14 cellular contexts compared by ENCODE assay signal in genomic region chr4:52640808-52641595, GRCh38. TPM values are rescaled to one million over a fixed set of nuclear protein-coding genes. Genes with fewer than 3 reads are reported as not detected.
DNase-seq lines count a peak whose midpoint lies in the region; ATAC-seq and TF ChIP-seq lines count a peak whose summit lies in the region.
"Had no signal": no experiment of that assay in that cellular context is flagged by ENCODE, and none has a peak within 500 bp of the region (broad histone marks: within the 10 kb centered on the region; RNA-seq: fewer than 3 reads in every experiment).

No MANE protein-coding gene starts in this region.

- no peak for ATAC-seq in activated naive CD4-positive, alpha-beta T cell treated with anti-CD3 and anti-CD28 coated beads, Interleukin-2, amount 50 U/mL, for 72 hours
- ATAC-seq: lower lobe of right lung had no signal

- intact Hi-C loops in sigmoid colon (cut with DNase I) = no loop called here
- intact Hi-C loops in activated T-helper 2 cell treated with anti-CD3 and anti-CD28 coated beads, Interferon-gamma antibody, Interleukin-2, Interleukin-4, amounts not matched to agents 10 μg/mL and 5 μg/mL and 100 μg/mL, durations not matched to agents 14 hours and 24 hours and 36 hours (cut with micrococcal nuclease) = no loop called here

- H3K4me3 ChIP-seq in sigmoid colon = no peak overlapping the region
- H3K4me3 ChIP-seq: lower lobe of right lung, tibial nerve had no signal

- H3K9me3 Mint-ChIP-seq in endothelial cell (ENCODE audit: unreplicated experiment) = no peaks in the 10 kb centered on the region
- H3K9me3 Mint-ChIP-seq in activated naive CD4-positive, alpha-beta T cell treated with anti-CD3 and anti-CD28 coated beads, Interleukin-2, amount 50 U/mL, for 72 hours = no peaks in the 10 kb centered on the region
- H3K9me3 Mint-ChIP-seq in activated T-helper 2 cell treated with anti-CD3 and anti-CD28 coated beads, Interferon-gamma antibody, Interleukin-2, Interleukin-4, amounts not matched to agents 10 μg/mL and 5 μg/mL and 100 μg/mL, durations not matched to agents 14 hours and 24 hours and 36 hours = no peaks in the 10 kb centered on the region
- H3K9me3 Mint-ChIP-seq: CD4-positive, alpha-beta T cell had no signal

- no peaks in the 10 kb centered on the region for H3K36me3 Mint-ChIP-seq in endothelial cell (ENCODE audit: low read depth, unreplicated experiment)
- H3K36me3 Mint-ChIP-seq in activated naive CD4-positive, alpha-beta T cell treated with anti-CD3 and anti-CD28 coated beads, Interleukin-2, amount 50 U/mL, for 72 hours = no peaks in the 10 kb centered on the region
- no peaks in the 10 kb centered on the region for H3K36me3 Mint-ChIP-seq in activated T-helper 2 cell treated with anti-CD3 and anti-CD28 coated beads, Interferon-gamma antibody, Interleukin-2, Interleukin-4, amounts not matched to agents 10 μg/mL and 5 μg/mL and 100 μg/mL, durations not matched to agents 14 hours and 24 hours and 36 hours (ENCODE audit: low read depth)

- H3K27me3 Mint-ChIP-seq in endothelial cell (ENCODE audit: unreplicated experiment) = peaks cover 4% of the 10 kb centered on the region
- peaks cover 2% of the 10 kb centered on the region for H3K27me3 Mint-ChIP-seq in activated T-helper 2 cell treated with anti-CD3 and anti-CD28 coated beads, Interferon-gamma antibody, Interleukin-2, Interleukin-4, amounts not matched to agents 10 μg/mL and 5 μg/mL and 100 μg/mL, durations not matched to agents 14 hours and 24 hours and 36 hours (ENCODE audit: low read depth)
- H3K27me3 Mint-ChIP-seq: CD4-positive, alpha-beta T cell had no signal

- H3K9me3 ChIP-seq in sigmoid colon = no peaks in the 10 kb centered on the region
- H3K9me3 ChIP-seq: lower lobe of right lung, tibial nerve had no signal

- H3K4me1 ChIP-seq in sigmoid colon = peaks cover 0 to 33% (median 25%) of the 10 kb centered on the region in 4 donors

- CTCF ChIA-PET in RWPE1 (lab: Yijun Ruan, JAX) = interaction anchor here (1.0 kb wide), 1 partner anchor 96 kb away, joined by 3 read pairs; no protein-coding TSS in a partner anchor

- no peak overlapping the region for H3K4me3 Mint-ChIP-seq in endothelial cell (ENCODE audit: unreplicated experiment)
- H3K4me3 Mint-ChIP-seq in activated T-helper 2 cell treated with anti-CD3 and anti-CD28 coated beads, Interferon-gamma antibody, Interleukin-2, Interleukin-4, amounts not matched to agents 10 μg/mL and 5 μg/mL and 100 μg/mL, durations not matched to agents 14 hours and 24 hours and 36 hours (ENCODE audit: low read depth) = no peak overlapping the region
- H3K4me3 Mint-ChIP-seq: CD4-positive, alpha-beta T cell had no signal

- TF ChIP-seq EP300 in sigmoid colon (IDR thresholded peaks at IDR 0.05) = no peak

- WGBS in sigmoid colon, 2 donors = 67 to 80% methylated on average over 7 of the region's 7 CpGs

- TF ChIP-seq CTCF in RWPE1 (conservative IDR thresholded peaks at IDR 0.05; ENCODE audit: low read depth) (no peak), endothelial cell (IDR thresholded peaks at IDR 0.05; ENCODE audit: unreplicated experiment) (no peak), sigmoid colon (IDR thresholded peaks at IDR 0.05) (no peak)

- H3K27ac Mint-ChIP-seq in endothelial cell (ENCODE audit: unreplicated experiment) = peak overlapping the region; percentile 17
- H3K27ac Mint-ChIP-seq in activated naive CD4-positive, alpha-beta T cell treated with anti-CD3 and anti-CD28 coated beads, Interleukin-2, amount 50 U/mL, for 72 hours = no peak overlapping the region
- H3K27ac Mint-ChIP-seq in activated T-helper 2 cell treated with anti-CD3 and anti-CD28 coated beads, Interferon-gamma antibody, Interleukin-2, Interleukin-4, amounts not matched to agents 10 μg/mL and 5 μg/mL and 100 μg/mL, durations not matched to agents 14 hours and 24 hours and 36 hours = no peak overlapping the region
- H3K27ac Mint-ChIP-seq: CD4-positive, alpha-beta T cell had no signal

- peaks cover 37% of the 10 kb centered on the region for H3K4me1 Mint-ChIP-seq in endothelial cell (ENCODE audit: unreplicated experiment)
- peaks cover 21% of the 10 kb centered on the region for H3K4me1 Mint-ChIP-seq in activated T-helper 2 cell treated with anti-CD3 and anti-CD28 coated beads, Interferon-gamma antibody, Interleukin-2, Interleukin-4, amounts not matched to agents 10 μg/mL and 5 μg/mL and 100 μg/mL, durations not matched to agents 14 hours and 24 hours and 36 hours (ENCODE audit: low read depth)

- H3K27ac ChIP-seq in RWPE1 (no peak overlapping the region), sigmoid colon (peak overlapping the region; percentile 15 to 48 (median 33))
- H3K27ac ChIP-seq: lower lobe of right lung had no signal

- no peaks in the 10 kb centered on the region for H3K36me3 ChIP-seq in sigmoid colon
- H3K36me3 ChIP-seq: lower lobe of right lung, tibial nerve had no signal

- peak; percentile 60 for DNase-seq in ELR (ENCODE audit: low read depth)
- DNase-seq in RWPE1 (ENCODE audit: low spot score) = peak; percentile 36
- DNase-seq in endothelial cell (ENCODE audit: low spot score) = no peak
- DNase-seq in sigmoid colon = no peak
- no peak for DNase-seq in SKM-1 (lab: John Stamatoyannopoulos, UW; ENCODE audit: unreplicated experiment)
- DNase-seq in activated naive CD4-positive, alpha-beta T cell treated with anti-CD3 and anti-CD28 coated beads, Interleukin-2, amount 50 U/mL, for 72 hours (ENCODE audit: low spot score in 2 of 2) = no peak
- no peak for DNase-seq in cortex of kidney (lab: John Stamatoyannopoulos, UW)
- DNase-seq in activated T-helper 2 cell treated with anti-CD3 and anti-CD28 coated beads, Interferon-gamma antibody, Interleukin-2, Interleukin-4, amounts not matched to agents 10 μg/mL and 5 μg/mL and 100 μg/mL, durations not matched to agents 14 hours and 24 hours and 36 hours (ENCODE audit: low spot score) = no peak
- DNase-seq: CD4-positive, alpha-beta T cell; Kasumi-1; lower lobe of right lung; NCI-H345; RPMI8226 had no signal

- POLR2A ChIA-PET in RWPE1 (lab: Yijun Ruan, JAX; ENCODE audit: low non-redundant PET) = no interaction called here

- H3K27me3 ChIP-seq in sigmoid colon = no peaks in the 10 kb centered on the region
- H3K27me3 ChIP-seq: tibial nerve had no signal

- TF ChIP-seq POLR2A in sigmoid colon (IDR thresholded peaks at IDR 0.05) = no peak

RNA-seq across cellular contexts. Expression of gene USP46, which starts 18.1 kb away (rescaled TPM):
- total RNA-seq in endothelial cell (ENCODE audit: unreplicated experiment) (32.4 TPM), sigmoid colon (1 to 10 TPM; 5.0 to 9.1 (median 6.0) TPM)
- 1 to 10 TPM; 3.3 to 4.4 (median 4.2) TPM for polyA plus RNA-seq in sigmoid colon
- 1 to 10 TPM; 1.0 to 4.4 TPM for total RNA-seq in activated naive CD4-positive, alpha-beta T cell treated with anti-CD3 and anti-CD28 coated beads, Interleukin-2, amount 50 U/mL, for 72 hours
- 7.7 and 8.9 TPM in 2 replicates for total RNA-seq in activated T-helper 2 cell treated with anti-CD3 and anti-CD28 coated beads, Interferon-gamma antibody, Interleukin-2, Interleukin-4, amounts not matched to agents 10 μg/mL and 5 μg/mL and 100 μg/mL, durations not matched to agents 14 hours and 24 hours and 36 hours

Comparison
In these comparisons a context has a peak if more than half of its experiments do, and no peak if none do; other contexts are left out.
1. DNase-seq: peak in ELR (single experiment) and RWPE1 (single experiment); none in endothelial cell (single experiment), sigmoid colon (single experiment), SKM-1 (single experiment), activated naive CD4-positive, alpha-beta T cell treated with anti-CD3 and anti-CD28 coated beads, Interleukin-2, amount 50 U/mL, for 72 hours (0 of 2), cortex of kidney (single experiment) and activated T-helper 2 cell treated with anti-CD3 and anti-CD28 coated beads, Interferon-gamma antibody, Interleukin-2, Interleukin-4, amounts not matched to agents 10 μg/mL and 5 μg/mL and 100 μg/mL, durations not matched to agents 14 hours and 24 hours and 36 hours (single experiment).